ENCODE assay signal across 27 cellular contexts in genomic region chr6:18424201-18424600, GRCh38.
"Had no signal": no experiment of that assay in that cellular context is flagged by ENCODE, and none has a peak within 500 bp of the region (broad histone marks: within the 10 kb centered on the region; RNA-seq: fewer than 3 reads in every experiment).

No MANE protein-coding gene starts in this region.

- DNase-seq: activated CD4-positive, alpha-beta memory T cell treated with anti-CD3 and anti-CD28 coated beads for 36 hours; activated CD4-positive, alpha-beta T cell treated with anti-CD3 and anti-CD28 coated beads, Interleukin-2, amount 10 ng/mL, durations not matched to agents 24 days and 14 days; activated CD8-positive, alpha-beta memory T cell treated with anti-CD3 and anti-CD28 coated beads, Interleukin-2, amount 50 U/mL, for 4 hours; activated effector memory CD4-positive, alpha-beta T cell treated with anti-CD3 and anti-CD28 coated beads, Interleukin-2, amount 50 U/mL, for 16 hours; activated naive CD4-positive, alpha-beta T cell treated with anti-CD3 and anti-CD28 coated beads for 36 hours; activated naive CD8-positive, alpha-beta T cell treated with anti-CD3 and anti-CD28 coated beads for 36 hours; activated T-cell treated with anti-CD3 and anti-CD28 coated beads, Interleukin-2, amount 50 U/mL, for 1 hour; adrenal gland; aorta; dorsolateral prefrontal cortex; effector memory CD4-positive, alpha-beta T cell; erythroblast; kidney; left colon; mucosa of descending colon; stimulated activated CD4-positive, alpha-beta T cell treated with anti-CD3 and anti-CD28 coated beads, Interleukin-12 subunit alpha, Interleukin-12 subunit beta, amount 100 ng/mL, for 4 hours; stimulated activated CD4-positive, alpha-beta T cell treated with anti-CD3 and anti-CD28 coated beads, Interleukin-4, amount 100 ng/mL, for 24 hours had no signal

- H3K4me3 ChIP-seq: adrenal gland, cardiac muscle cell, coronary artery, dorsolateral prefrontal cortex, gastroesophageal sphincter, hepatocyte, lung, mucosa of descending colon, skin epidermis, thoracic aorta had no signal

- H3K9me3 ChIP-seq: adrenal gland, gastroesophageal sphincter, mucosa of descending colon, thoracic aorta had no signal

- H3K4me1 ChIP-seq: adrenal gland had no signal

- H3K36me3 ChIP-seq: adrenal gland, cardiac muscle cell, gastroesophageal sphincter, thoracic aorta had no signal

- ATAC-seq: gastroesophageal sphincter; left colon; mucosa of descending colon; natural killer cell treated with Interleukin-12 subunit alpha and Interleukin-12 subunit beta and Interleukin-15 and Interleukin-18, amount 100 ng/mL, for 72 hours; sciatic nerve; stimulated activated effector memory CD8-positive, alpha-beta T cell treated with anti-CD3 and anti-CD28 coated beads, Interleukin-12 subunit alpha, Interleukin-12 subunit beta, amount 100 ng/mL, for 72 hours had no signal

- H3K27ac ChIP-seq: adrenal gland, cardiac muscle cell, coronary artery, dorsolateral prefrontal cortex, gastroesophageal sphincter, hepatocyte, thoracic aorta had no signal

- H3K27me3 ChIP-seq: adrenal gland, cardiac muscle cell, gastroesophageal sphincter, hepatocyte had no signal
